20 cellular contexts compared by ENCODE assay signal in the genomic region with DNA sequence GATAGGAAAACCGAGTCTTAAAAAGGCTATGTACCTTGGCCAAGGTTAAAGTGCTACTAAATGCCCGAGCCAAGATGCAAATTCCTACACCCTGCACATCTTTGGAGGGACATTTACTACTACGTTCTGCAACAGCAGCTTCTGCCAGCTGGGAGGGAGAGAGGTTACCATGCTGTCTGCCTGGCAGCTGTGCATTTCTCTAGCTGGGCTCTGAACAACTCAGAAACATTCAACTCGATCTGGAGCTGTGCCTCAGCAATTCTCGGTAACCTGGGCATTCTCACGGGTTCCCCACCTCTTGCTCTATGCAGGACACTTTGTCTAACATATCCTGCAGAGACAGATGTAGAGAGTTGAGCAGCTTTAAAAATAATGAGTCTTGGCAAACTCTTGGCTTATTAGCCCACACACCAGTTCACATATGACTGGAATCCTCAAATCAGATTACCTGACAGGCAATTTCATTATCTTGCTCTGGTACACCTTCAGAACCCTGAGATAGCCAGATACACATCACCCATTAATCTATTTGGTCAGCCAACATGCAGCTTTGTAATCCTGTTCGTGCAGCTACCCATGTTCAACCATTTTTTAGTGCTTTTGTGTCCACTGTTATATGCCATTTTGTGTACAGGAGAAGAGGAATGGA.
A peak's percentile ranks its signal among the peaks of the same experiment; 100 is the strongest.
DNase-seq lines count a peak whose midpoint lies in the region; ATAC-seq and TF ChIP-seq lines count a peak whose summit lies in the region.
"Had no signal": no experiment of that assay in that cellular context is flagged by ENCODE, and none has a peak within 500 bp of the region (broad histone marks: within the 10 kb centered on the region; RNA-seq: fewer than 3 reads in every experiment).

No MANE protein-coding gene starts in this region.

- no peak for TF ChIP-seq POLR2A in IMR-90 (IDR thresholded peaks at IDR 0.05; ENCODE audit: low read depth, low read length)

- H3K9ac ChIP-seq in IMR-90 (ENCODE audit: low read depth, low read length) (no peak overlapping the region), trophoblast cell (ENCODE audit: low read length) (no peak overlapping the region)

- H3K14ac ChIP-seq in IMR-90 (replicated peaks; ENCODE audit: low read depth, low read length) = peak overlapping the region; percentile 69
- H3K14ac ChIP-seq in trophoblast cell (ENCODE audit: low read length) = peak overlapping the region; percentile 53

- H2AK5ac ChIP-seq in IMR-90 (ENCODE audit: low read depth, low read length) (peak overlapping the region; percentile 37; the same call in 1 of the 2 replicates), trophoblast cell (ENCODE audit: low read length) (no peak overlapping the region)

- BruUV-seq in IMR-90 (replicated peaks; lab: Mats Ljungman, UMichigan) = no TSS peak
- no TSS peak for BruUV-seq in OCI-LY7 (replicated peaks; lab: Mats Ljungman, UMichigan)

- H3K4me1 ChIP-seq in IMR-90 (ENCODE audit: control insufficient read depth, insufficient read depth, low read length) (peaks cover 10% of the 10 kb centered on the region), OCI-LY7 (ENCODE audit: insufficient read depth, low read length, poor library complexity, severe bottlenecking) (peaks cover 64% of the 10 kb centered on the region), trophoblast cell (ENCODE audit: control insufficient read depth in 1 of 2, insufficient read depth in 2 of 2, low read length in 2 of 2) (peaks cover 11 to 19% of the 10 kb centered on the region in 2 experiments)

- H4K91ac ChIP-seq in IMR-90 (ENCODE audit: insufficient read depth, low read depth, low read length) = peak overlapping the region; percentile 69
- H4K91ac ChIP-seq in trophoblast cell (ENCODE audit: low read depth, low read length) = peak overlapping the region; percentile 11

- no peaks in the 10 kb centered on the region for H3K27me3 ChIP-seq in IMR-90 (ENCODE audit: control insufficient read depth, insufficient read depth, low read length)
- no peaks in the 10 kb centered on the region for H3K27me3 ChIP-seq in trophoblast cell (ENCODE audit: insufficient read depth, low read length)
- H3K27me3 ChIP-seq: MG63 had no signal

- H4K20me1 ChIP-seq in IMR-90 (ENCODE audit: insufficient read depth, low read length) (no peaks in the 10 kb centered on the region), OCI-LY7 (ENCODE audit: insufficient read depth, low read length) (no peaks in the 10 kb centered on the region)

- peaks cover 15% of the 10 kb centered on the region for H3K9me1 ChIP-seq in IMR-90 (ENCODE audit: insufficient read depth, low read length)

- POLR2A ChIA-PET in IMR-90 (lab: Charles Lee; ENCODE audit: unreplicated experiment) = no interaction called here
- POLR2A ChIA-PET in OCI-LY7 (lab: Charles Lee) = interaction anchor here (0.5 to 15.0 kb wide), 14 partner anchors 9 to 309 kb away, joined by 3 to 218 read pairs (median 4); no protein-coding TSS in a partner anchor

- CTCF ChIA-PET in IMR-90 (lab: Yijun Ruan, JAX) (interaction anchor here (0.8 kb wide), 1 partner anchor 9 kb away, joined by 3 read pairs; no protein-coding TSS in a partner anchor), OCI-LY7 (lab: Charles Lee; ENCODE audit: unreplicated experiment) (interaction anchor here (0.9 to 1.2 kb wide), 2 partner anchors 11 to 17 kb away, joined by 3 to 5 read pairs; no protein-coding TSS in a partner anchor)

- peak overlapping the region; percentile 70; the same call in 1 of the 2 replicates for H3K4me2 ChIP-seq in IMR-90 (ENCODE audit: low read depth, low read length)
- peak overlapping the region; percentile 24; the same call in 1 of the 2 replicates for H3K4me2 ChIP-seq in OCI-LY7 (ENCODE audit: low read length)
- H3K4me2 ChIP-seq in trophoblast cell (ENCODE audit: low read length) = no peak overlapping the region

- H4K8ac ChIP-seq in IMR-90 (ENCODE audit: low read depth in 2 of 2, low read length in 2 of 2) = peak overlapping the region; percentile 16 to 74; a peak in 3 of 4 replicates
- no peak overlapping the region for H4K8ac ChIP-seq in trophoblast cell (ENCODE audit: low read depth, low read length)

- DNase-seq in IMR-90 (no peak), OCI-LY7 (ENCODE audit: low spot score) (peak; percentile 17), epithelial cell of prostate (ENCODE audit: low read depth, low spot score) (no peak), trophoblast cell (peak in 1 of 2 donors; percentile 43), UCSD-AML1 (lab: John Stamatoyannopoulos, UW; ENCODE audit: unreplicated experiment) (no peak), left colon (no peak)
- DNase-seq in effector CD4-positive, alpha-beta T cell = no peak
- DNase-seq: activated CD4-positive, alpha-beta memory T cell treated with anti-CD3 and anti-CD28 coated beads for 36 hours; activated naive CD4-positive, alpha-beta T cell treated with anti-CD3 and anti-CD28 coated beads, Interleukin-2, amount 50 U/mL, for 16 hours; activated T-cell treated with anti-CD3 and anti-CD28 coated beads, Interleukin-2, amount 50 U/mL, for 24 hours; GDM1; hypothalamus; MG63; midbrain; NCI-H187; nephron progenitor cell; psoas muscle; T-cell; WERI-Rb-1 had no signal

- H2BK20ac ChIP-seq in IMR-90 (ENCODE audit: low read depth, low read length) = peak overlapping the region; percentile 94

- H2BK120ac ChIP-seq in IMR-90 (ENCODE audit: low read depth, low read length) (peak overlapping the region; percentile 89), trophoblast cell (ENCODE audit: insufficient read depth, low read length, poor library complexity) (no peak overlapping the region)

- H3K23ac ChIP-seq in IMR-90 (ENCODE audit: low read depth, low read length) (peak overlapping the region; percentile 53), trophoblast cell (ENCODE audit: low read length) (no peak overlapping the region)

- H3K4ac ChIP-seq in IMR-90 (ENCODE audit: low read depth, low read length) (peak overlapping the region; percentile 84), trophoblast cell (ENCODE audit: low read depth, low read length) (no peak overlapping the region)

- H3K79me2 ChIP-seq in OCI-LY7 (ENCODE audit: insufficient read depth, low read depth, low read length) (no peaks in the 10 kb centered on the region), trophoblast cell (ENCODE audit: control insufficient read depth, insufficient read depth, low read length, poor library complexity) (peaks cover 2% of the 10 kb centered on the region)

- H2AFZ ChIP-seq in IMR-90 (replicated peaks; ENCODE audit: low read length, poor library complexity) = peak overlapping the region; percentile 25
- H2AFZ ChIP-seq in OCI-LY7 (ENCODE audit: low read length) = peak overlapping the region; percentile 84
- H2AFZ ChIP-seq in trophoblast cell (ENCODE audit: insufficient read depth, low read length, poor library complexity) = no peak overlapping the region

- H3K27ac ChIP-seq in IMR-90 (ENCODE audit: insufficient read depth, low read length) (no peak overlapping the region), OCI-LY7 (ENCODE audit: low read depth, low read length, poor library complexity, severe bottlenecking) (no peak overlapping the region), epithelial cell of prostate (peak overlapping the region; percentile 10), trophoblast cell (ENCODE audit: low read depth, low read length) (no peak overlapping the region)
- H3K27ac ChIP-seq: psoas muscle, WERI-Rb-1 had no signal

- TF ChIP-seq CTCF in IMR-90 (conservative IDR thresholded peaks at IDR 0.05; ENCODE audit: low read depth, low read length) = no peak
- TF ChIP-seq CTCF in OCI-LY7 (conservative IDR thresholded peaks at IDR 0.05; ENCODE audit: low read length) = no peak

- WGBS in IMR-90 (ENCODE audit: extremely low coverage in 2 of 2, insufficient read length in 1 of 2), 2 experiments = no CpG with 5 or more reads among the region's 7 CpGs
- no CpG with 5 or more reads among the region's 7 CpGs for WGBS in trophoblast cell (ENCODE audit: extremely low coverage, insufficient coverage, insufficient read length)

- H3K18ac ChIP-seq in IMR-90 (ENCODE audit: low read depth, low read length) (peak overlapping the region; percentile 77; the same call in 1 of the 2 replicates), trophoblast cell (ENCODE audit: low read length) (no peak overlapping the region)

- H4K5ac ChIP-seq in IMR-90 (ENCODE audit: low read depth, low read length) = peak overlapping the region; percentile 84; the same call in 1 of the 2 replicates

- no peaks in the 10 kb centered on the region for H3K36me3 ChIP-seq in IMR-90 (ENCODE audit: control insufficient read depth, insufficient read depth, low read length)
- H3K36me3 ChIP-seq in OCI-LY7 (ENCODE audit: insufficient read depth, low read length) = no peaks in the 10 kb centered on the region
- H3K36me3 ChIP-seq in trophoblast cell (ENCODE audit: control insufficient read depth in 1 of 2, insufficient read depth in 2 of 2, low read length in 2 of 2) = no peaks in the 10 kb centered on the region
- H3K36me3 ChIP-seq: MG63, WERI-Rb-1 had no signal

- H2BK5ac ChIP-seq in IMR-90 (ENCODE audit: low read depth, low read length, poor library complexity, severe bottlenecking) (peak overlapping the region; percentile 79), trophoblast cell (ENCODE audit: low read depth, low read length, poor library complexity) (no peak overlapping the region)

- peak overlapping the region; percentile 18 for H2BK12ac ChIP-seq in trophoblast cell (ENCODE audit: low read length)

- peak overlapping the region; percentile 67; the same call in 2 of the 3 replicates for H2BK15ac ChIP-seq in IMR-90 (ENCODE audit: low read depth, low read length)

- peak overlapping the region; percentile 42; the same call in 1 of the 2 replicates for H3K56ac ChIP-seq in IMR-90 (ENCODE audit: extremely low read depth, insufficient read depth, low read length)

- H3K9me2 ChIP-seq in OCI-LY7 (ENCODE audit: insufficient read depth, low read length) = no peaks in the 10 kb centered on the region

- H2AK9ac ChIP-seq in IMR-90 (replicated peaks; ENCODE audit: low read depth, low read length, poor library complexity) = no peak overlapping the region

- no peak for TF ChIP-seq RAD21 in IMR-90 (IDR thresholded peaks at IDR 0.05; ENCODE audit: low read length)

- H3K4me3 ChIP-seq in IMR-90 (ENCODE audit: insufficient read depth, low read depth, low read length) = no peak overlapping the region
- no peak overlapping the region for H3K4me3 ChIP-seq in OCI-LY7 (ENCODE audit: low read depth, low read length, poor library complexity, severe bottlenecking)
- no peak overlapping the region for H3K4me3 ChIP-seq in trophoblast cell (ENCODE audit: low read depth, low read length)
- H3K4me3 ChIP-seq: MG63, psoas muscle had no signal

- in situ Hi-C loops in IMR-90 (cut with MboI; ENCODE audit: low sequenced_read_pairs) = no loop called here

- dilution Hi-C loops in IMR-90 (cut with HindIII; ENCODE audit: low sequenced_read_pairs, unreplicated experiment) = no loop called here

- H3K9me3 ChIP-seq in IMR-90 (ENCODE audit: control insufficient read depth, insufficient read depth, low read length) = no peaks in the 10 kb centered on the region
- no peaks in the 10 kb centered on the region for H3K9me3 ChIP-seq in OCI-LY7 (ENCODE audit: low read length)
- no peaks in the 10 kb centered on the region for H3K9me3 ChIP-seq in trophoblast cell (ENCODE audit: insufficient read depth, low read depth, low read length)
- H3K9me3 ChIP-seq: MG63, psoas muscle had no signal

- H3K79me1 ChIP-seq in IMR-90 (ENCODE audit: low read depth in 1 of 2, low read length in 2 of 2) = peaks cover 0 to 4% of the 10 kb centered on the region in 2 experiments; a peak in 1 of 4 replicates
- H3K79me1 ChIP-seq in trophoblast cell (ENCODE audit: low read length) = peaks cover 4% of the 10 kb centered on the region

- intact Hi-C loops in IMR-90 (cut with micrococcal nuclease) = no loop called here
- intact Hi-C loops in OCI-LY7 (cut with micrococcal nuclease; ENCODE audit: unreplicated experiment) = no loop called here
- intact Hi-C loops in left colon (cut with DNase I, micrococcal nuclease) = no loop called here

- no peak overlapping the region for H4K12ac ChIP-seq in trophoblast cell (ENCODE audit: low read depth, low read length)

- ATAC-seq in IMR-90 (ENCODE audit: low read depth) (no peak; the same call in 1 of the 2 replicates), left colon (no peak), HG02798 (IDR thresholded peaks at IDR 0.05; ENCODE audit: poor library complexity, unreplicated experiment) (no peak)
- ATAC-seq: T-cell had no signal
